Comparison of ENCODE assay signal across 20 cellular contexts in the genomic region with DNA sequence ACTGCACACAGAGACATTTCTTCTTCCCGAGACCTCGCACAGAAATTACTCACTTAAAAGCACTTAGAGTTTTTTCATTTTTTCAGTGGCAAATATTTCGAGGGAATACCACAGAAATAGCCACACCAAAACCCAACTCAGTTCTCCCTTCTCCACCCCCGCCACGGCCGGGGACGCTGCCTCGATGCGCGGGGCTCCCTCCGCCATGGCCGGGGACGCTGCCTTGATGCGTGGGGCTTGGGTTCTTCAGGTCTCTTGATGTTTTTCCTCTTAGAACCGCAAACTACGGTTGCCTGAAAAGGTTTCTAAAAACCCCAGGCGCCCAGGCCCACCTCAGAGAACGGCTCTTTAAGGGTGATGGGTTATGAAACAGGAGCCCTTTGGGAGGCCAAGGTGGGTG.
DNase-seq lines count a peak whose midpoint lies in the region; ATAC-seq and TF ChIP-seq lines count a peak whose summit lies in the region.
"Had no signal": no experiment of that assay in that cellular context is flagged by ENCODE, and none has a peak within 500 bp of the region (broad histone marks: within the 10 kb centered on the region; RNA-seq: fewer than 3 reads in every experiment).

No MANE protein-coding gene starts in this region.

- H3K27me3 ChIP-seq in right cardiac atrium (ENCODE audit: control insufficient read depth, insufficient read depth) (no peaks in the 10 kb centered on the region), uterus (no peaks in the 10 kb centered on the region)
- H3K27me3 ChIP-seq: BE2C, MG63 had no signal

- H3K36me3 ChIP-seq in uterus: no peaks in the 10 kb centered on the region
- H3K36me3 ChIP-seq: BE2C had no signal

- intact Hi-C loops in right cardiac atrium (cut with DNase I): loop anchor here in 1 of 4 donors (10.0 kb wide), 1 partner anchor 64 kb away; no protein-coding TSS in a partner anchor
- intact Hi-C loops in cardiac septum (cut with DNase I): no loop called here
- intact Hi-C loops in uterus (cut with DNase I; ENCODE audit: low total_unique reads): no loop called here

- no peak for ATAC-seq in right cardiac atrium
- no peak for ATAC-seq in effector memory CD8-positive, alpha-beta T cell (replicated peaks)
- ATAC-seq: GM23338, HCT116 had no signal

- no peak for TF ChIP-seq POLR2A in uterus (IDR thresholded peaks at IDR 0.05)

- H3K36me3 Mint-ChIP-seq in effector memory CD8-positive, alpha-beta T cell (ENCODE audit: insufficient read depth): peaks cover 82% of the 10 kb centered on the region

- H3K27ac ChIP-seq in right cardiac atrium (ENCODE audit: low read length) (no peak overlapping the region), skin epidermis (peak overlapping the region in 11 of 21 experiments; percentile 7 to 70 (median 29)), uterus (peak overlapping the region; percentile 5 to 37)
- H3K27ac ChIP-seq: HL-60 had no signal

- H3K9me3 ChIP-seq in right cardiac atrium (ENCODE audit: control insufficient read depth, low read length): no peaks in the 10 kb centered on the region
- no peaks in the 10 kb centered on the region for H3K9me3 ChIP-seq in uterus
- H3K9me3 ChIP-seq: BE2C, MG63 had no signal

- no peak for TF ChIP-seq CTCF in uterus (IDR thresholded peaks at IDR 0.05)

- peak overlapping the region; percentile 46 to 51 for H3K27ac Mint-ChIP-seq in effector memory CD8-positive, alpha-beta T cell
- H3K27ac Mint-ChIP-seq: GM23338 had no signal

- peak overlapping the region in 1 of 2 donors; percentile 41 for H3K4me3 Mint-ChIP-seq in effector memory CD8-positive, alpha-beta T cell
- H3K4me3 Mint-ChIP-seq: CD4-positive, alpha-beta memory T cell; GM23338 had no signal

- 94% methylated on average over 18 of the region's 18 CpGs for WGBS in right cardiac atrium

- peaks cover 41 to 50% of the 10 kb centered on the region in 2 donors for H3K4me1 Mint-ChIP-seq in effector memory CD8-positive, alpha-beta T cell (ENCODE audit: low read depth in 2 of 2)

- H3K4me1 ChIP-seq in right cardiac atrium (ENCODE audit: control insufficient read depth, insufficient read depth, low read length) (peaks cover 4% of the 10 kb centered on the region), uterus (peaks cover 7 to 15% of the 10 kb centered on the region in 2 donors)

- H3K27me3 Mint-ChIP-seq in effector memory CD8-positive, alpha-beta T cell: no peaks in the 10 kb centered on the region
- H3K27me3 Mint-ChIP-seq: CD4-positive, alpha-beta memory T cell had no signal

- H3K9me3 Mint-ChIP-seq in effector memory CD8-positive, alpha-beta T cell: no peaks in the 10 kb centered on the region
- H3K9me3 Mint-ChIP-seq: GM23338 had no signal

- no peak overlapping the region for H3K4me3 ChIP-seq in right cardiac atrium (ENCODE audit: low read length)
- no peak overlapping the region for H3K4me3 ChIP-seq in skin epidermis
- H3K4me3 ChIP-seq in uterus: no peak overlapping the region
- H3K4me3 ChIP-seq: GM23338, MG63 had no signal

- peak in 2 of 3 donors; percentile 29 to 43 for DNase-seq in right cardiac atrium
- DNase-seq in cardiac septum (ENCODE audit: low spot score): no peak
- no peak for DNase-seq in effector memory CD8-positive, alpha-beta T cell
- no peak for DNase-seq in uterus
- DNase-seq in activated CD4-positive, alpha-beta T cell treated with anti-CD3 and anti-CD28 coated beads, Interleukin-2, amount 50 U/mL, for 4 hours: no peak
- DNase-seq in NCI-H2196 treated with DMSO at 0.1 percent for 48 hours (lab: John Stamatoyannopoulos, UW; ENCODE audit: unreplicated experiment): no peak
- no peak for DNase-seq in SKM-1 (lab: John Stamatoyannopoulos, UW; ENCODE audit: unreplicated experiment)
- DNase-seq: BE2C; CD4-positive, alpha-beta memory T cell; DMS153; GF-D8; IMR-90; Karpas-422; MG63; NCI-H1048; NCI-H2081 treated with DMSO at 0.1 percent for 48 hours had no signal

Comparison
In these comparisons a context has a peak if more than half of its experiments do, and no peak if none do; other contexts are left out.
1. DNase-seq: peak in right cardiac atrium (2 of 3); none in cardiac septum (single experiment), effector memory CD8-positive, alpha-beta T cell (0 of 3), uterus (0 of 2), activated CD4-positive, alpha-beta T cell treated with anti-CD3 and anti-CD28 coated beads, Interleukin-2, amount 50 U/mL, for 4 hours (0 of 2), NCI-H2196 treated with DMSO at 0.1 percent for 48 hours (single experiment) and SKM-1 (single experiment).